ENCODE assay signal across 1 cellular context in genomic region chrX:71067727-71068051, GRCh38.
TF ChIP-seq lines count a peak whose summit lies in the region.

No MANE protein-coding gene starts in this region.

TF ChIP-seq in HEK293, 187 proteins besides CTCF, POLR2A, EP300 and RAD21 (continued from another document):
- peak; percentile 64 for TF ChIP-seq PRDM10 (tag by site-specific recombination; IDR thresholded peaks at IDR 0.05)
- TF ChIP-seq ZNF76 (tag by site-specific recombination; IDR thresholded peaks at IDR 0.05; ENCODE audit: borderline replicate concordance, low read depth): 0 out of 2 replicates have a peak, but pooled peaks have one; percentile 6
- no peak for TF ChIP-seq ZNF639 (tag by site-specific recombination; IDR thresholded peaks at IDR 0.05)
- no peak for TF ChIP-seq ZNF560 (tag by site-specific recombination; IDR thresholded peaks at IDR 0.05; ENCODE audit: borderline replicate concordance)
- no peak for TF ChIP-seq ZNF404 (tag by site-specific recombination; IDR thresholded peaks at IDR 0.05)
- TF ChIP-seq, protein P1, sequence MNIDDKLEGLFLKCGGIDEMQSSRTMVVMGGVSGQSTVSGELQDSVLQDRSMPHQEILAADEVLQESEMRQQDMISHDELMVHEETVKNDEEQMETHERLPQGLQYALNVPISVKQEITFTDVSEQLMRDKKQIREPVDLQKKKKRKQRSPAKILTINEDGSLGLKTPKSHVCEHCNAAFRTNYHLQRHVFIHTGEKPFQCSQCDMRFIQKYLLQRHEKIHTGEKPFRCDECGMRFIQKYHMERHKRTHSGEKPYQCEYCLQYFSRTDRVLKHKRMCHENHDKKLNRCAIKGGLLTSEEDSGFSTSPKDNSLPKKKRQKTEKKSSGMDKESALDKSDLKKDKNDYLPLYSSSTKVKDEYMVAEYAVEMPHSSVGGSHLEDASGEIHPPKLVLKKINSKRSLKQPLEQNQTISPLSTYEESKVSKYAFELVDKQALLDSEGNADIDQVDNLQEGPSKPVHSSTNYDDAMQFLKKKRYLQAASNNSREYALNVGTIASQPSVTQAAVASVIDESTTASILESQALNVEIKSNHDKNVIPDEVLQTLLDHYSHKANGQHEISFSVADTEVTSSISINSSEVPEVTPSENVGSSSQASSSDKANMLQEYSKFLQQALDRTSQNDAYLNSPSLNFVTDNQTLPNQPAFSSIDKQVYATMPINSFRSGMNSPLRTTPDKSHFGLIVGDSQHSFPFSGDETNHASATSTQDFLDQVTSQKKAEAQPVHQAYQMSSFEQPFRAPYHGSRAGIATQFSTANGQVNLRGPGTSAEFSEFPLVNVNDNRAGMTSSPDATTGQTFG (tag by site-specific recombination; IDR thresholded peaks at IDR 0.05; ENCODE audit: borderline replicate concordance): no peak
- no peak for TF ChIP-seq ZNF571 (tag by site-specific recombination; IDR thresholded peaks at IDR 0.05)
- 0 out of 2 replicates have a peak, but pooled peaks have one; percentile 12 for TF ChIP-seq ZFP69B (tag by site-specific recombination; IDR thresholded peaks at IDR 0.05)
- TF ChIP-seq, protein P2, sequence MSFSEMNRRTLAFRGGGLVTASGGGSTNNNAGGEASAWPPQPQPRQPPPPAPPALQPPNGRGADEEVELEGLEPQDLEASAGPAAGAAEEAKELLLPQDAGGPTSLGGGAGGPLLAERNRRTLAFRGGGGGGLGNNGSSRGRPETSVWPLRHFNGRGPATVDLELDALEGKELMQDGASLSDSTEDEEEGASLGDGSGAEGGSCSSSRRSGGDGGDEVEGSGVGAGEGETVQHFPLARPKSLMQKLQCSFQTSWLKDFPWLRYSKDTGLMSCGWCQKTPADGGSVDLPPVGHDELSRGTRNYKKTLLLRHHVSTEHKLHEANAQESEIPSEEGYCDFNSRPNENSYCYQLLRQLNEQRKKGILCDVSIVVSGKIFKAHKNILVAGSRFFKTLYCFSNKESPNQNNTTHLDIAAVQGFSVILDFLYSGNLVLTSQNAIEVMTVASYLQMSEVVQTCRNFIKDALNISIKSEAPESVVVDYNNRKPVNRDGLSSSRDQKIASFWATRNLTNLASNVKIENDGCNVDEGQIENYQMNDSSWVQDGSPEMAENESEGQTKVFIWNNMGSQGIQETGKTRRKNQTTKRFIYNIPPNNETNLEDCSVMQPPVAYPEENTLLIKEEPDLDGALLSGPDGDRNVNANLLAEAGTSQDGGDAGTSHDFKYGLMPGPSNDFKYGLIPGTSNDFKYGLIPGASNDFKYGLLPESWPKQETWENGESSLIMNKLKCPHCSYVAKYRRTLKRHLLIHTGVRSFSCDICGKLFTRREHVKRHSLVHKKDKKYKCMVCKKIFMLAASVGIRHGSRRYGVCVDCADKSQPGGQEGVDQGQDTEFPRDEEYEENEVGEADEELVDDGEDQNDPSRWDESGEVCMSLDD (tag by site-specific recombination; IDR thresholded peaks at IDR 0.05): peak; percentile 62
- TF ChIP-seq KLF8 (tag by site-specific recombination; IDR thresholded peaks at IDR 0.05): 0 out of 2 replicates have a peak, but pooled peaks have one; percentile 64
- TF ChIP-seq ZNF2 (tag by site-specific recombination; IDR thresholded peaks at IDR 0.05): 0 out of 2 replicates have a peak, but pooled peaks have one; percentile 33
- TF ChIP-seq ZFP37 (tag by site-specific recombination; IDR thresholded peaks at IDR 0.05): peak; percentile 70
- TF ChIP-seq ZIC2 (tag by site-specific recombination; IDR thresholded peaks at IDR 0.05): no peak
- TF ChIP-seq ZBTB48 (tag by site-specific recombination; IDR thresholded peaks at IDR 0.05): peak; percentile 96
- TF ChIP-seq ZNF335 (tag by site-specific recombination; conservative IDR thresholded peaks at IDR 0.05): peak; percentile 83
- 0 out of 2 replicates have a peak, but pooled peaks have one; percentile 36 for TF ChIP-seq YY2 (tag by site-specific recombination; IDR thresholded peaks at IDR 0.05)
- TF ChIP-seq ZNF341 (tag by site-specific recombination; IDR thresholded peaks at IDR 0.05; ENCODE audit: low read depth): no peak
- no peak for TF ChIP-seq ZNF48 (tag by site-specific recombination; IDR thresholded peaks at IDR 0.05)
- peak; percentile 49 for TF ChIP-seq KLF1 (tag by site-specific recombination; IDR thresholded peaks at IDR 0.05)
